1 cellular context compared by ENCODE assay signal in the genomic region with DNA sequence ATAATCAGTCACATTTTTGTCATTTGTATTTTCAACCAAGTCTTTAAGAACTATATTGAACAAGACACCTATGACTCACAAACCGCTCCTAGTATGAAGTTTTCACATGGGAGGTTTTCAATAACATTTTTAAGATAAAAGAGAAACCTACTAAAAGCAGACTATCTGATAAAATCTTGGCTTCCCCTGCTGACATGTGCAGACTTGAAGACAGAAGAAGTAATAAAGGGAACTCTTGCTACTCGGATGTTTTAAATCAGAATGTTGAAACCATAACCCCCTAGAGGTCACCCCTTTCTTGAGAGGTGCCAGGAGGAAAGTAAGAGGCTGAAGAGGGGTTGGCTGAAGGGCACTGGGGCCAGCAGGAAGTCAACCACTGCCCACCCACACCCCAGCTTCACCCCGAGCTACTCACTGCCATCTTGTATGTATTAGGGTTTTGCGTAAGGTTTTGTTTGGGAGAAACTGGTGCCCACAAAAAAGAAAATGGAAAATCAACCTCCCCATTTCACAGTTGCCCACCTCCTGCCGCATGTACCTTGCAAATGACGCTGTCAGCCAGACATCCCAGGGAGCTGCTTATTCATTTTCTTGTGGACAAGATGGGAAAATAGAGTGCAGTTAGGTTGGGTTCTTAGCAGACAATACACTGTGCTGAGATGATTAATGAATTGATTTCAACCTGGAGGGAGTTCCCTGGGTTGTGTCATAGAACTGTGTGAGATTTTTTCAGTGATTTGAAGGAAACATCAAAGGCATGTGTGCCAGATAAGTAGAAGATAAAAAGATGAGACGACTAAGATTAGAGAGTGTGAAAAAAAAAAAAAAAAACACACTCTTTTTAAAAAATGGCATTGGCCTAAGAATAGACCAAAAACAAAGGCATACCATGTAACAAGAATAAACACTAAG.
TF ChIP-seq lines count a peak whose summit lies in the region.

No MANE protein-coding gene starts in this region.

TF ChIP-seq in HCT116, 20 proteins besides CTCF, POLR2A, EP300 and RAD21 (continued from another document):
- TF ChIP-seq, protein P1, sequence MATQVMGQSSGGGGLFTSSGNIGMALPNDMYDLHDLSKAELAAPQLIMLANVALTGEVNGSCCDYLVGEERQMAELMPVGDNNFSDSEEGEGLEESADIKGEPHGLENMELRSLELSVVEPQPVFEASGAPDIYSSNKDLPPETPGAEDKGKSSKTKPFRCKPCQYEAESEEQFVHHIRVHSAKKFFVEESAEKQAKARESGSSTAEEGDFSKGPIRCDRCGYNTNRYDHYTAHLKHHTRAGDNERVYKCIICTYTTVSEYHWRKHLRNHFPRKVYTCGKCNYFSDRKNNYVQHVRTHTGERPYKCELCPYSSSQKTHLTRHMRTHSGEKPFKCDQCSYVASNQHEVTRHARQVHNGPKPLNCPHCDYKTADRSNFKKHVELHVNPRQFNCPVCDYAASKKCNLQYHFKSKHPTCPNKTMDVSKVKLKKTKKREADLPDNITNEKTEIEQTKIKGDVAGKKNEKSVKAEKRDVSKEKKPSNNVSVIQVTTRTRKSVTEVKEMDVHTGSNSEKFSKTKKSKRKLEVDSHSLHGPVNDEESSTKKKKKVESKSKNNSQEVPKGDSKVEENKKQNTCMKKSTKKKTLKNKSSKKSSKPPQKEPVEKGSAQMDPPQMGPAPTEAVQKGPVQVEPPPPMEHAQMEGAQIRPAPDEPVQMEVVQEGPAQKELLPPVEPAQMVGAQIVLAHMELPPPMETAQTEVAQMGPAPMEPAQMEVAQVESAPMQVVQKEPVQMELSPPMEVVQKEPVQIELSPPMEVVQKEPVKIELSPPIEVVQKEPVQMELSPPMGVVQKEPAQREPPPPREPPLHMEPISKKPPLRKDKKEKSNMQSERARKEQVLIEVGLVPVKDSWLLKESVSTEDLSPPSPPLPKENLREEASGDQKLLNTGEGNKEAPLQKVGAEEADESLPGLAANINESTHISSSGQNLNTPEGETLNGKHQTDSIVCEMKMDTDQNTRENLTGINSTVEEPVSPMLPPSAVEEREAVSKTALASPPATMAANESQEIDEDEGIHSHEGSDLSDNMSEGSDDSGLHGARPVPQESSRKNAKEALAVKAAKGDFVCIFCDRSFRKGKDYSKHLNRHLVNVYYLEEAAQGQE (IDR thresholded peaks at IDR 0.05; ENCODE audit: low read depth): no peak
- TF ChIP-seq TCF7L2 (IDR thresholded peaks at IDR 0.05; ENCODE audit: borderline replicate concordance, extremely low read depth, insufficient read depth, insufficient read length) (peak; percentile 90), EGR1 (IDR thresholded peaks at IDR 0.05; ENCODE audit: low read depth) (no peak), SIN3A (IDR thresholded peaks at IDR 0.05; ENCODE audit: low read depth) (no peak), JUND (IDR thresholded peaks at IDR 0.05) (peak; percentile 42; the same call in 1 of the 2 replicates), FOSL1 (IDR thresholded peaks at IDR 0.05; ENCODE audit: low read depth) (peak; percentile 36; the same call in 1 of the 2 replicates), YY1 (IDR thresholded peaks at IDR 0.05; ENCODE audit: extremely low read depth, insufficient replicate concordance, low read depth, low read length) (no peak), SP1 (IDR thresholded peaks at IDR 0.05; ENCODE audit: low read depth) (peak; percentile 34), ZFX (IDR thresholded peaks at IDR 0.05) (no peak), SRF (IDR thresholded peaks at IDR 0.05; ENCODE audit: low read depth) (no peak)
- TF ChIP-seq, protein P2, sequence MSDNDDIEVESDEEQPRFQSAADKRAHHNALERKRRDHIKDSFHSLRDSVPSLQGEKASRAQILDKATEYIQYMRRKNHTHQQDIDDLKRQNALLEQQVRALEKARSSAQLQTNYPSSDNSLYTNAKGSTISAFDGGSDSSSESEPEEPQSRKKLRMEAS (IDR thresholded peaks at IDR 0.05): peak; percentile 48
